In genomic region chr18:44821924-44822323, GRCh38 we compare ENCODE assay signal across 15 cellular contexts.
"Had no signal": no experiment of that assay in that cellular context is flagged by ENCODE, and none has a peak within 500 bp of the region (broad histone marks: within the 10 kb centered on the region; RNA-seq: fewer than 3 reads in every experiment).

No MANE protein-coding gene starts in this region.

- H3K4me3 ChIP-seq: SK-N-MC, skin epidermis, upper lobe of left lung had no signal

- H3K9me3 Mint-ChIP-seq: activated naive CD4-positive, alpha-beta T cell treated with anti-CD3 and anti-CD28 coated beads, Interleukin-2, amount 50 U/mL, for 24 hours; endodermal cell; T-cell had no signal

- H3K36me3 Mint-ChIP-seq: activated naive CD4-positive, alpha-beta T cell treated with anti-CD3 and anti-CD28 coated beads, Interleukin-2, amount 50 U/mL, for 24 hours; T-cell had no signal

- H3K27ac ChIP-seq: SK-N-MC, skin epidermis, upper lobe of left lung, WERI-Rb-1 had no signal

- ATAC-seq: T-cell had no signal

- H3K27me3 ChIP-seq: upper lobe of left lung had no signal

- H3K27me3 Mint-ChIP-seq: activated naive CD4-positive, alpha-beta T cell treated with anti-CD3 and anti-CD28 coated beads, Interleukin-2, amount 50 U/mL, for 24 hours had no signal

- H3K4me3 Mint-ChIP-seq: activated CD4-positive, alpha-beta T cell treated with anti-CD3 and anti-CD28 coated beads, Interleukin-2, amount 10 ng/mL, durations not matched to agents 24 days and 14 days; activated naive CD4-positive, alpha-beta T cell treated with anti-CD3 and anti-CD28 coated beads, Interleukin-2, amount 50 U/mL, for 24 hours; endodermal cell; neural crest cell; T-cell had no signal

- H3K9me3 ChIP-seq: upper lobe of left lung had no signal

- H3K36me3 ChIP-seq: upper lobe of left lung, WERI-Rb-1 had no signal

- DNase-seq: activated CD4-positive, alpha-beta T cell treated with anti-CD3 and anti-CD28 coated beads, Interleukin-2, amount 10 ng/mL, durations not matched to agents 24 days and 14 days; amniotic stem cell; endodermal cell; erythroblast; hypothalamus; stimulated activated CD4-positive, alpha-beta T cell treated with anti-CD3 and anti-CD28 coated beads, Interleukin-4, amount 100 ng/mL, for 4 hours; substantia nigra; T-cell; T1000; upper lobe of left lung; WERI-Rb-1 had no signal

- H3K27ac Mint-ChIP-seq: activated CD4-positive, alpha-beta T cell treated with anti-CD3 and anti-CD28 coated beads, Interleukin-2, amount 10 ng/mL, durations not matched to agents 24 days and 14 days; activated naive CD4-positive, alpha-beta T cell treated with anti-CD3 and anti-CD28 coated beads, Interleukin-2, amount 50 U/mL, for 24 hours; endodermal cell; T-cell had no signal
